Comparison of ENCODE assay signal across 12 cellular contexts in the genomic region with DNA sequence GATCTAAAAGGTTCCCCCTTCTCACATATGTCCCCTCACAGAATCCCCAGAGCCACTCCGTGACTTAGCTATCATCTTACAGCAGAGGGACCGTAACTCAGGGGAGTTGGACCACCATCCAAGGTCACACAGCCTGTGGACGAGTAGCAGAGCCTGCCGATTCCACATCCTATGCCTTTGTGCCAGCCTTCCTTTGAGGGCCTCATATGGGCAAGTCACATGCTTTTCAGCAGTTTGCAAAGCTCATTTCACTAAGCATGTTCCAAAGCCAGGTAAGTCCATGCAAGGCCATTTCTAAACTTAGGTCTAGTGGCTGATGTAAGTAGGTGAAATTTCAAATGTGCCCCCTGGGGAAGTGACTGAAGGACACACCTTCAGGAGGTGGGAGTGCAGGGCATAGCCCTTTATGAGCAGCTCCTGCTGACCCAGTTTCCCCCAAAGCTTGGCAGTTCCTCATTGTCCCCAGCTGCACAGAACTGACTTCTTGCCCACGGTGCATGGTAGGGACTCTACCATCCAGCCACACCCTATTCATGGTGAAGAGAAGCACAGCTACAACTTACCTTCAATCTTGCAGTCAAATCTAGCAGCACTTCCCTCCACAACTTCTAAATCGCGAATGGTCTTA. TPM values are rescaled to one million over a fixed set of nuclear protein-coding genes. Genes with fewer than 3 reads are reported as not detected.
DNase-seq lines count a peak whose midpoint lies in the region; ATAC-seq and TF ChIP-seq lines count a peak whose summit lies in the region.
"Had no signal": no experiment of that assay in that cellular context is flagged by ENCODE, and none has a peak within 500 bp of the region (broad histone marks: within the 10 kb centered on the region; RNA-seq: fewer than 3 reads in every experiment).

No MANE protein-coding gene starts in this region.

- no peak for TF ChIP-seq POLR2A in breast epithelium (IDR thresholded peaks at IDR 0.05)

- H3K36me3 ChIP-seq in heart right ventricle (peaks cover 0 to 28% (median 0%) of the 10 kb centered on the region in 9 donors), breast epithelium (no peaks in the 10 kb centered on the region), muscle layer of duodenum (ENCODE audit: control insufficient read depth in 1 of 2, insufficient read depth in 2 of 2, low read length in 2 of 2) (peaks cover 4 to 18% of the 10 kb centered on the region in 2 donors)
- H3K36me3 ChIP-seq: SJCRH30 had no signal

- intact Hi-C loops in heart right ventricle (cut with DNase I) = no loop called here
- intact Hi-C loops in Right ventricle myocardium inferior (cut with DNase I) = no loop called here
- intact Hi-C loops in breast epithelium (cut with DNase I; ENCODE audit: low total_unique reads) = no loop called here
- intact Hi-C loops in Calu3 (cut with micrococcal nuclease; ENCODE audit: unreplicated experiment) = no loop called here

- no peaks in the 10 kb centered on the region for H3K27me3 Mint-ChIP-seq in Calu3 (ENCODE audit: unreplicated experiment)
- H3K27me3 Mint-ChIP-seq: activated naive CD8-positive, alpha-beta T cell treated with anti-CD3 and anti-CD28 coated beads, Interleukin-2, amount 10 ng/mL, durations not matched to agents 7 days and 5 days had no signal

- no peaks in the 10 kb centered on the region for H3K9me3 Mint-ChIP-seq in Calu3 (ENCODE audit: low read depth, unreplicated experiment)
- H3K9me3 Mint-ChIP-seq: activated naive CD8-positive, alpha-beta T cell treated with anti-CD3 and anti-CD28 coated beads, Interleukin-2, amount 10 ng/mL, durations not matched to agents 7 days and 5 days had no signal

- H3K4me1 ChIP-seq in heart right ventricle = peaks cover 0 to 35% (median 22%) of the 10 kb centered on the region in 9 donors
- peaks cover 0 to 8% of the 10 kb centered on the region in 2 donors for H3K4me1 ChIP-seq in breast epithelium
- peaks cover 21 to 40% of the 10 kb centered on the region in 2 donors for H3K4me1 ChIP-seq in muscle layer of duodenum (ENCODE audit: control insufficient read depth in 1 of 2, insufficient read depth in 2 of 2, low read length in 2 of 2)

- no peak overlapping the region for H3K27ac Mint-ChIP-seq in Calu3 (ENCODE audit: unreplicated experiment)
- H3K27ac Mint-ChIP-seq: activated naive CD8-positive, alpha-beta T cell treated with anti-CD3 and anti-CD28 coated beads, Interleukin-2, amount 10 ng/mL, durations not matched to agents 7 days and 5 days had no signal

- ATAC-seq in heart right ventricle (peak in 5 of 8 donors; percentile 6 to 42 (median 30)), Right ventricle myocardium inferior (no peak), HG03097 (IDR thresholded peaks at IDR 0.05; ENCODE audit: low FRiP score, unreplicated experiment) (no peak), GM19452 (IDR thresholded peaks at IDR 0.05; ENCODE audit: unreplicated experiment) (no peak)

- peaks cover 3% of the 10 kb centered on the region for H3K36me3 Mint-ChIP-seq in Calu3 (ENCODE audit: insufficient read depth, unreplicated experiment)

- no peaks in the 10 kb centered on the region for H3K9me3 ChIP-seq in heart right ventricle
- no peaks in the 10 kb centered on the region for H3K9me3 ChIP-seq in breast epithelium
- H3K9me3 ChIP-seq in muscle layer of duodenum (ENCODE audit: control insufficient read depth in 1 of 2, low read length in 2 of 2) = no peaks in the 10 kb centered on the region
- H3K9me3 ChIP-seq: SJCRH30 had no signal

- no TSS peak for BruUV-seq in Calu3 (replicated peaks; lab: Mats Ljungman, UMichigan)

- peak overlapping the region in 1 of 10 donors; percentile 15 for H3K4me3 ChIP-seq in heart right ventricle
- H3K4me3 ChIP-seq in breast epithelium = peak overlapping the region; percentile 20 to 53 (median 45)
- peak overlapping the region; percentile 77 to 87 for H3K4me3 ChIP-seq in muscle layer of duodenum (ENCODE audit: low read depth in 1 of 2, low read length in 2 of 2)
- H3K4me3 ChIP-seq: SJCRH30 had no signal

- H3K4me1 Mint-ChIP-seq in Calu3 (ENCODE audit: low read depth, unreplicated experiment) = peaks cover 14% of the 10 kb centered on the region
- H3K4me1 Mint-ChIP-seq: activated naive CD8-positive, alpha-beta T cell treated with anti-CD3 and anti-CD28 coated beads, Interleukin-2, amount 10 ng/mL, durations not matched to agents 7 days and 5 days had no signal

- no peak overlapping the region for H3K4me3 Mint-ChIP-seq in Calu3 (ENCODE audit: low read depth, unreplicated experiment)
- H3K4me3 Mint-ChIP-seq: activated naive CD8-positive, alpha-beta T cell treated with anti-CD3 and anti-CD28 coated beads, Interleukin-2, amount 10 ng/mL, durations not matched to agents 7 days and 5 days had no signal

- H3K27ac ChIP-seq in heart right ventricle (peak overlapping the region in 1 of 10 donors; percentile 31), breast epithelium (peak overlapping the region; percentile 70 to 74), muscle layer of duodenum (ENCODE audit: low read length) (peak overlapping the region; percentile 94)
- H3K27ac ChIP-seq: SJCRH30 had no signal

- TF ChIP-seq CTCF in heart right ventricle (IDR thresholded peaks at IDR 0.05) (no peak), breast epithelium (IDR thresholded peaks at IDR 0.05) (no peak), Calu3 (IDR thresholded peaks at IDR 0.05; ENCODE audit: unreplicated experiment) (no peak)

- no peaks in the 10 kb centered on the region for H3K27me3 ChIP-seq in heart right ventricle
- no peaks in the 10 kb centered on the region for H3K27me3 ChIP-seq in breast epithelium
- H3K27me3 ChIP-seq in muscle layer of duodenum (ENCODE audit: low read depth, low read length) = no peaks in the 10 kb centered on the region
- H3K27me3 ChIP-seq: SJCRH30 had no signal

- WGBS in heart right ventricle, 2 donors = 65 to 69% methylated on average over 7 of the region's 7 CpGs

- no peak for DNase-seq in heart right ventricle
- DNase-seq in Right ventricle myocardium inferior (ENCODE audit: missing footprints) = no peak
- DNase-seq in breast epithelium (ENCODE audit: low spot score in 2 of 2) = no peak
- no peak for DNase-seq in Calu3
- DNase-seq in NCI-H2171 treated with DMSO at 0.1 percent for 48 hours (lab: John Stamatoyannopoulos, UW) = no peak
- DNase-seq: activated CD4-positive, alpha-beta T cell treated with anti-CD3 and anti-CD28 coated beads, Interleukin-2, amount 50 U/mL, for 48 hours; activated naive CD8-positive, alpha-beta T cell treated with anti-CD3 and anti-CD28 coated beads, Interleukin-2, amount 10 ng/mL, durations not matched to agents 7 days and 5 days; NCI-H2029 treated with DMSO at 0.1 percent for 48 hours had no signal

- CTCF ChIA-PET in Calu3 (lab: Charles Lee) = interaction anchor here (1.1 to 1.5 kb wide), 3 partner anchors 12 to 34 kb away, joined by 3 to 6 read pairs (median 4); no protein-coding TSS in a partner anchor

RNA-seq across cellular contexts. Expression of a gene that starts 33.3 kb away (rescaled TPM):
- total RNA-seq in heart right ventricle (10 to 100 TPM in 7 of 10 donors, 1 to 10 TPM in 3; 6.8 to 14.1 (median 11.0) TPM), Right ventricle myocardium inferior (12.1 TPM), breast epithelium (10 to 100 TPM; 29.5 to 61.0 (median 55.9) TPM), Calu3 (2022) (55.4 and 69.0 TPM in 2 replicates)
- polyA plus RNA-seq in heart right ventricle = 1 to 10 TPM; 7.9 to 8.1 TPM

Comparison
In these comparisons a context has a peak if more than half of its experiments do, and no peak if none do; other contexts are left out.
1. ATAC-seq: peak in heart right ventricle (5 of 8); none in Right ventricle myocardium inferior (single experiment), HG03097 (single experiment) and GM19452 (single experiment).